15 cellular contexts compared by ENCODE assay signal in genomic region chr13:77333521-77334083, GRCh38.
"Had no signal": no experiment of that assay in that cellular context is flagged by ENCODE, and none has a peak within 500 bp of the region (broad histone marks: within the 10 kb centered on the region; RNA-seq: fewer than 3 reads in every experiment).

No MANE protein-coding gene starts in this region.

- H3K9me3 Mint-ChIP-seq: activated B cell treated with CpG ODN at 0.5 μM for 24 hours; activated CD4-positive, alpha-beta T cell treated with anti-CD3 and anti-CD28 coated beads, Interleukin-2, amount 10 ng/mL, durations not matched to agents 7 days and 5 days; nephron progenitor cell; stimulated activated naive B cell treated with anti-CD40 and anti-IgM and Interleukin-4, amounts not matched to agents 10 μg/mL and 1 μg/mL and 100 μg/mL, for 72 hours had no signal

- H3K27ac ChIP-seq: adrenal gland, esophagus muscularis mucosa, psoas muscle, spleen, transverse colon had no signal

- H3K4me3 ChIP-seq: adrenal gland, esophagus muscularis mucosa, psoas muscle, spleen, transverse colon had no signal

- H3K27me3 Mint-ChIP-seq: activated B cell treated with CpG ODN at 0.5 μM for 24 hours; activated CD4-positive, alpha-beta T cell treated with anti-CD3 and anti-CD28 coated beads, Interleukin-2, amount 10 ng/mL, durations not matched to agents 7 days and 5 days; stimulated activated naive B cell treated with anti-CD40 and anti-IgM and Interleukin-4, amounts not matched to agents 10 μg/mL and 1 μg/mL and 100 μg/mL, for 72 hours had no signal

- ATAC-seq: left colon; psoas muscle; sciatic nerve; stimulated activated naive B cell treated with anti-CD40 and anti-IgM and Interleukin-4, amounts not matched to agents 10 μg/mL and 1 μg/mL and 100 μg/mL, for 72 hours had no signal

- H3K27ac Mint-ChIP-seq: activated B cell treated with CpG ODN at 0.5 μM for 24 hours; activated CD4-positive, alpha-beta T cell treated with anti-CD3 and anti-CD28 coated beads, Interleukin-2, amount 10 ng/mL, durations not matched to agents 7 days and 5 days; nephron progenitor cell; stimulated activated naive B cell treated with anti-CD40 and anti-IgM and Interleukin-4, amounts not matched to agents 10 μg/mL and 1 μg/mL and 100 μg/mL, for 72 hours had no signal

- H3K36me3 Mint-ChIP-seq: stimulated activated naive B cell treated with anti-CD40 and anti-IgM and Interleukin-4, amounts not matched to agents 10 μg/mL and 1 μg/mL and 100 μg/mL, for 72 hours had no signal

- FAIRE-seq: colon had no signal

- H3K4me3 Mint-ChIP-seq: activated B cell treated with CpG ODN at 0.5 μM for 24 hours; activated CD4-positive, alpha-beta T cell treated with anti-CD3 and anti-CD28 coated beads, Interleukin-2, amount 10 ng/mL, durations not matched to agents 7 days and 5 days; nephron progenitor cell; stimulated activated naive B cell treated with anti-CD40 and anti-IgM and Interleukin-4, amounts not matched to agents 10 μg/mL and 1 μg/mL and 100 μg/mL, for 72 hours had no signal

- H3K27me3 ChIP-seq: adrenal gland, esophagus muscularis mucosa, spleen, transverse colon had no signal

- H3K9me3 ChIP-seq: adrenal gland, esophagus muscularis mucosa, psoas muscle, spleen, transverse colon had no signal

- H3K36me3 ChIP-seq: adrenal gland, esophagus muscularis mucosa, spleen, transverse colon had no signal

- DNase-seq: activated B cell treated with CpG ODN at 0.5 μM for 24 hours; activated CD4-positive, alpha-beta T cell treated with anti-CD3 and anti-CD28 coated beads, Interleukin-2, amount 10 ng/mL, durations not matched to agents 7 days and 5 days; activated naive CD4-positive, alpha-beta T cell treated with anti-CD3 and anti-CD28 coated beads, Interleukin-2, amount 50 U/mL, for 16 hours; adrenal gland; head of caudate nucleus; left colon; nephron progenitor cell; psoas muscle; spleen; stimulated activated CD4-positive, alpha-beta T cell treated with anti-CD3 and anti-CD28 coated beads, Interleukin-1b, Interleukin-23, amount 100 ng/mL, for 48 hours; stimulated activated naive B cell treated with anti-CD40 and anti-IgM and Interleukin-4, amounts not matched to agents 10 μg/mL and 1 μg/mL and 100 μg/mL, for 72 hours; transverse colon had no signal
